Comparison of ENCODE assay signal across 35 cellular contexts in the genomic region with DNA sequence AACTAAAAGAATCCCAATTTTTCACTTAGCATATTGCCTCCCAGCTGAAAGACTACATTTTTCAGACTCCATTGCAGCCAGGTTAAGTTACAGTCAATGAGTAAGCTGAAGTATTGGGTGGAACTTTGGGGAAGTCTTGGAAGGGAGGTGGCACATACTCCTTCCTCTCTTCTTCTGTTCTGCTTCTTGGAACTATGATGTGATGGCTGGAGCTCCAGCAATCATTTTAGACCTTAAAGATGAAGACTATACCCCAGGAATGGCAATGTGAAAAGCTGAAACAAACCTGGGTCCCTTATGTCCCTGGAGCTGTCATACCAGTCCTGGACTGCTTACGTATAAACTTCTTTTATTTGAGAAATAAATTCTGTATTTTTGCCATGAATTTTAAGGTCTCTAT.
"Had no signal": no experiment of that assay in that cellular context is flagged by ENCODE, and none has a peak within 500 bp of the region (broad histone marks: within the 10 kb centered on the region; RNA-seq: fewer than 3 reads in every experiment).

No MANE protein-coding gene starts in this region.

- DNase-seq: Karpas-422, Kasumi-1, MG63, MM.1S, MV-4-11, NCI-H1048, NCI-H1092, NCI-H1092 treated with DMSO at 0.1 percent for 48 hours, NCI-H1105, NCI-H1105 treated with DMSO at 0.1 percent for 48 hours, NCI-H1417, NCI-H1417 treated with DMSO at 0.1 percent for 48 hours, NCI-H1436, NCI-H1436 treated with DMSO at 0.1 percent for 48 hours, NCI-H146, NCI-H1694, NCI-H1694 treated with DMSO at 0.1 percent for 48 hours, NCI-H187, NCI-H187 treated with DMSO at 0.1 percent for 48 hours, NCI-H1930, NCI-H2029, NCI-H2029 treated with DMSO at 0.1 percent for 48 hours, NCI-H2081, NCI-H2081 treated with DMSO at 0.1 percent for 48 hours, NCI-H2107, NCI-H2171, NCI-H2171 treated with DMSO at 0.1 percent for 48 hours, NCI-H2227 treated with DMSO at 0.1 percent for 48 hours, NCI-H226, NCI-H345, NCI-H446, NCI-H446 treated with DMSO at 0.1 percent for 48 hours, NCI-H510A, NCI-H510A treated with DMSO at 0.1 percent for 48 hours, NCI-H524 had no signal

- H3K9me3 ChIP-seq: MG63 had no signal

- H3K36me3 ChIP-seq: MG63 had no signal

- H3K27me3 ChIP-seq: MG63 had no signal

- H3K4me3 ChIP-seq: MG63 had no signal
